13 cellular contexts compared by ENCODE assay signal in genomic region chr1:23865543-23865930, GRCh38. TPM values are rescaled to one million over a fixed set of nuclear protein-coding genes. Genes with fewer than 3 reads are reported as not detected.
A peak's percentile ranks its signal among the peaks of the same experiment; 100 is the strongest.
DNase-seq lines count a peak whose midpoint lies in the region; ATAC-seq and TF ChIP-seq lines count a peak whose summit lies in the region.
"Had no signal": no experiment of that assay in that cellular context is flagged by ENCODE, and none has a peak within 500 bp of the region (broad histone marks: within the 10 kb centered on the region; RNA-seq: fewer than 3 reads in every experiment).

No MANE protein-coding gene starts in this region.

- peaks cover 8 to 28% of the 10 kb centered on the region in 2 donors for H3K4me1 ChIP-seq in adrenal gland (replicated peaks in 1 of 2)

- peaks cover 0 to 13% (median 2%) of the 10 kb centered on the region in 3 donors for H3K27me3 Mint-ChIP-seq in CD14-positive monocyte (ENCODE audit: low read depth in 3 of 3)

- DNase-seq in CD14-positive monocyte (ENCODE audit: low spot score): no peak
- peak; percentile 60 for DNase-seq in HS-5 (ENCODE audit: low read depth)
- peak in 6 of 7 donors; percentile 22 to 59 (median 46) for DNase-seq in adrenal gland
- DNase-seq in left colon: peak; percentile 28 to 36
- DNase-seq in NCI-H446 (lab: John Stamatoyannopoulos, UW): no peak
- no peak for DNase-seq in DMS153 (lab: John Stamatoyannopoulos, UW)
- DNase-seq: amniotic stem cell; retina; stimulated activated naive CD4-positive, alpha-beta T cell had no signal

- peaks cover 49% of the 10 kb centered on the region for H3K4me1 Mint-ChIP-seq in CD14-positive monocyte

- peaks cover 0 to 9% (median 2%) of the 10 kb centered on the region in 7 donors for H3K9me3 Mint-ChIP-seq in CD14-positive monocyte
- H3K9me3 Mint-ChIP-seq: T-helper 1 cell treated with Interleukin-12 subunit alpha and Interleukin-12 subunit beta and Interleukin-4 antibody, amounts not matched to agents 30 μg/mL and 1 μg/mL, for 36 hours had no signal

- peak overlapping the region in 1 of 7 donors; percentile 59 for H3K27ac Mint-ChIP-seq in CD14-positive monocyte
- H3K27ac Mint-ChIP-seq: T-helper 1 cell treated with Interleukin-12 subunit alpha and Interleukin-12 subunit beta and Interleukin-4 antibody, amounts not matched to agents 30 μg/mL and 1 μg/mL, for 36 hours had no signal

- TF ChIP-seq CTCF in CD14-positive monocyte (IDR thresholded peaks at IDR 0.05): no peak
- no peak for TF ChIP-seq CTCF in adrenal gland (IDR thresholded peaks at IDR 0.05)

- peak; percentile 29 for ATAC-seq in left colon
- ATAC-seq in GM18873 (IDR thresholded peaks at IDR 0.05; ENCODE audit: low FRiP score, unreplicated experiment): no peak
- no peak for ATAC-seq in HG03354 (IDR thresholded peaks at IDR 0.05; ENCODE audit: poor library complexity, severe bottlenecking, unreplicated experiment)

- H3K4me3 ChIP-seq in adrenal gland: no peak overlapping the region

- no peaks in the 10 kb centered on the region for H3K27me3 ChIP-seq in adrenal gland

- WGBS in adrenal gland, 4 donors: 79 to 95% (median 87%) methylated on average over 4 of the region's 4 CpGs

- peaks cover 0 to 32% of the 10 kb centered on the region in 2 donors for H3K36me3 ChIP-seq in adrenal gland (replicated peaks in 1 of 2)

- intact Hi-C loops in CD14-positive monocyte (cut with micrococcal nuclease) (loop anchor here (5.0 kb wide), 3 partner anchors 52 to 78 kb away; no protein-coding TSS in a partner anchor), adrenal gland (cut with DNase I) (loop anchor here in 1 of 2 donors (10.0 kb wide), 1 partner anchor 61 kb away; the partner anchor contains the start of gene GALE), left colon (cut with DNase I, micrococcal nuclease) (no loop called here)

- peaks cover 33 to 42% of the 10 kb centered on the region in 2 donors for H3K36me3 Mint-ChIP-seq in CD14-positive monocyte

- TF ChIP-seq POLR2A in adrenal gland (IDR thresholded peaks at IDR 0.05): no peak

- H3K27ac ChIP-seq in adrenal gland: no peak overlapping the region

- peak overlapping the region; percentile 20 to 21 for H3K4me3 Mint-ChIP-seq in CD14-positive monocyte
- H3K4me3 Mint-ChIP-seq: T-helper 1 cell treated with Interleukin-12 subunit alpha and Interleukin-12 subunit beta and Interleukin-4 antibody, amounts not matched to agents 30 μg/mL and 1 μg/mL, for 36 hours had no signal

- H3K9me3 ChIP-seq in adrenal gland (replicated peaks in 1 of 3): no peaks in the 10 kb centered on the region

RNA-seq across cellular contexts. Expression of gene FUCA1, which starts 2.6 kb away (rescaled TPM):
- 10 to 100 TPM; 96.6 to 97.7 TPM for polyA plus RNA-seq in CD14-positive monocyte
- 100 to 1,000 TPM in 1 of 8 donors, 10 to 100 TPM in 7; 55.0 to 109 (median 77.1) TPM for total RNA-seq in adrenal gland
- 10 to 100 TPM; 17.9 to 59.0 (median 34.1) TPM for polyA plus RNA-seq in adrenal gland
- 100 to 1,000 TPM; 157 to 212 TPM for total RNA-seq in left colon

RNA-seq across cellular contexts. Expression of gene HMGCL, which starts 40.3 kb away (rescaled TPM):
- polyA plus RNA-seq in CD14-positive monocyte (10 to 100 TPM; 22.1 to 26.7 TPM), adrenal gland (10 to 100 TPM; 38.8 to 83.2 (median 43.3) TPM)
- total RNA-seq in adrenal gland (100 to 1,000 TPM in 2 of 8 donors, 10 to 100 TPM in 6; 53.9 to 120 (median 90.7) TPM), left colon (10 to 100 TPM; 85.3 to 95.1 TPM)

RNA-seq across cellular contexts. Expression of gene CNR2, which starts 47.6 kb away (rescaled TPM):
- under 1 TPM; 0.03 to 0.12 TPM for polyA plus RNA-seq in CD14-positive monocyte
- total RNA-seq in adrenal gland: under 1 TPM in 1 of 8 donors, not detected in 7; 0.09 TPM
- under 1 TPM in 1 of 3 donors, not detected in 2; 0.08 TPM for polyA plus RNA-seq in adrenal gland
- under 1 TPM; 0.09 to 0.39 TPM for total RNA-seq in left colon
- total RNA-seq: H1 had no signal
- polyA plus RNA-seq: H1 had no signal

Comparison
In these comparisons a context has a peak if more than half of its experiments do, and no peak if none do; other contexts are left out.
1. DNase-seq: peak in HS-5 (single experiment), adrenal gland (6 of 7) and left colon (2 of 2); none in CD14-positive monocyte (single experiment), NCI-H446 (0 of 2) and DMS153 (single experiment).
2. intact Hi-C loops: an anchor here in CD14-positive monocyte (5.0 kb wide); none called in left colon.